In genomic region chr10:116669832-116670644, GRCh38 we compare ENCODE assay signal across 12 cellular contexts. TPM values are rescaled to one million over a fixed set of nuclear protein-coding genes. Genes with fewer than 3 reads are reported as not detected.
DNase-seq lines count a peak whose midpoint lies in the region; ATAC-seq and TF ChIP-seq lines count a peak whose summit lies in the region.
"Had no signal": no experiment of that assay in that cellular context is flagged by ENCODE, and none has a peak within 500 bp of the region (broad histone marks: within the 10 kb centered on the region; RNA-seq: fewer than 3 reads in every experiment).

No MANE protein-coding gene starts in this region.

- peaks cover 2% of the 10 kb centered on the region for H3K9me3 Mint-ChIP-seq in activated CD8-positive, alpha-beta T cell treated with anti-CD3 and anti-CD28 coated beads for 36 hours
- H3K9me3 Mint-ChIP-seq: T-helper 1 cell treated with Interleukin-12 subunit alpha and Interleukin-12 subunit beta and Interleukin-4 antibody, amounts not matched to agents 30 μg/mL and 1 μg/mL, for 36 hours had no signal

- no peaks in the 10 kb centered on the region for H3K9me3 ChIP-seq in thyroid gland
- H3K9me3 ChIP-seq: body of pancreas had no signal

- TF ChIP-seq CTCF in thyroid gland (IDR thresholded peaks at IDR 0.05) = no peak
- no peak for TF ChIP-seq CTCF in activated CD8-positive, alpha-beta T cell treated with anti-CD3 and anti-CD28 coated beads for 36 hours (IDR thresholded peaks at IDR 0.05)

- no peaks in the 10 kb centered on the region for H3K36me3 Mint-ChIP-seq in activated CD8-positive, alpha-beta T cell treated with anti-CD3 and anti-CD28 coated beads for 36 hours (ENCODE audit: low read depth)

- peak overlapping the region in 1 of 3 donors; percentile 43 for H3K27ac ChIP-seq in thyroid gland
- H3K27ac ChIP-seq: body of pancreas had no signal

- peaks cover 2 to 10% of the 10 kb centered on the region in 2 donors for H3K36me3 ChIP-seq in thyroid gland

- H3K4me1 Mint-ChIP-seq in activated CD8-positive, alpha-beta T cell treated with anti-CD3 and anti-CD28 coated beads for 36 hours (ENCODE audit: low read depth) = no peaks in the 10 kb centered on the region

- WGBS in thyroid gland, 2 donors = 31 to 41% methylated on average over 14 to 15 of the region's 41 CpGs

- TF ChIP-seq EP300 in Ishikawa (IDR thresholded peaks at IDR 0.05; ENCODE audit: borderline replicate concordance) = no peak

- POLR2A ChIA-PET in activated CD8-positive, alpha-beta T cell treated with anti-CD3 and anti-CD28 coated beads for 36 hours (lab: Charles Lee) = no interaction called here

- H3K4me3 ChIP-seq in thyroid gland (replicated peaks in 1 of 3) = peak overlapping the region in 2 of 3 donors; percentile 24 to 36
- H3K4me3 ChIP-seq: body of pancreas had no signal

- peak; percentile 76 for DNase-seq in ecto neural progenitor cell (ENCODE audit: low spot score)
- peak; percentile 61 to 73 for DNase-seq in left colon
- peak; percentile 61 to 62 for DNase-seq in thyroid gland
- DNase-seq in activated CD8-positive, alpha-beta T cell treated with anti-CD3 and anti-CD28 coated beads for 36 hours = no peak

- no peak overlapping the region for H3K27ac Mint-ChIP-seq in activated CD8-positive, alpha-beta T cell treated with anti-CD3 and anti-CD28 coated beads for 36 hours
- H3K27ac Mint-ChIP-seq: T-helper 1 cell treated with Interleukin-12 subunit alpha and Interleukin-12 subunit beta and Interleukin-4 antibody, amounts not matched to agents 30 μg/mL and 1 μg/mL, for 36 hours had no signal

- peaks cover 10 to 15% of the 10 kb centered on the region in 2 donors for H3K4me1 ChIP-seq in thyroid gland

- no peak for TF ChIP-seq POLR2A in thyroid gland (IDR thresholded peaks at IDR 0.05)

- no peaks in the 10 kb centered on the region for H3K27me3 ChIP-seq in thyroid gland
- H3K27me3 ChIP-seq: body of pancreas had no signal

- CTCF ChIA-PET in activated CD8-positive, alpha-beta T cell treated with anti-CD3 and anti-CD28 coated beads for 36 hours (lab: Charles Lee) = no interaction called here

- peaks cover 23% of the 10 kb centered on the region for H3K27me3 Mint-ChIP-seq in activated CD8-positive, alpha-beta T cell treated with anti-CD3 and anti-CD28 coated beads for 36 hours

- intact Hi-C loops in left colon (cut with DNase I, micrococcal nuclease) (no loop called here), thyroid gland (cut with DNase I) (no loop called here)
- intact Hi-C loops in activated CD8-positive, alpha-beta T cell treated with anti-CD3 and anti-CD28 coated beads for 36 hours (cut with micrococcal nuclease) = no loop called here

- TF ChIP-seq RAD21 in Ishikawa (IDR thresholded peaks at IDR 0.05; ENCODE audit: low read depth) = no peak

- no peak overlapping the region for H3K4me3 Mint-ChIP-seq in activated CD8-positive, alpha-beta T cell treated with anti-CD3 and anti-CD28 coated beads for 36 hours
- H3K4me3 Mint-ChIP-seq: T-helper 1 cell treated with Interleukin-12 subunit alpha and Interleukin-12 subunit beta and Interleukin-4 antibody, amounts not matched to agents 30 μg/mL and 1 μg/mL, for 36 hours had no signal

- ATAC-seq in left colon (peak; percentile 96), HG03457 (IDR thresholded peaks at IDR 0.05; ENCODE audit: unreplicated experiment) (no peak), GM18870 (IDR thresholded peaks at IDR 0.05; ENCODE audit: unreplicated experiment) (no peak)
- no peak for ATAC-seq in activated CD8-positive, alpha-beta T cell treated with anti-CD3 and anti-CD28 coated beads for 36 hours
- ATAC-seq: body of pancreas had no signal

TF ChIP-seq in Ishikawa, 13 proteins besides CTCF, POLR2A, EP300 and RAD21:
- TF ChIP-seq FOXM1 (IDR thresholded peaks at IDR 0.05; ENCODE audit: borderline replicate concordance, low read depth) (no peak), TAF1 (IDR thresholded peaks at IDR 0.05; ENCODE audit: low read depth) (0 out of 2 replicates have a peak, but pooled peaks have one; percentile 21), ZBTB7A (IDR thresholded peaks at IDR 0.05; ENCODE audit: low read depth) (0 out of 2 replicates have a peak, but pooled peaks have one; percentile 69), EGR1 (IDR thresholded peaks at IDR 0.05) (no peak), YY1 (IDR thresholded peaks at IDR 0.05; ENCODE audit: low read depth) (0 out of 2 replicates have a peak, but pooled peaks have one; percentile 36), CEBPB (IDR thresholded peaks at IDR 0.05) (no peak)
- TF ChIP-seq, protein P1, sequence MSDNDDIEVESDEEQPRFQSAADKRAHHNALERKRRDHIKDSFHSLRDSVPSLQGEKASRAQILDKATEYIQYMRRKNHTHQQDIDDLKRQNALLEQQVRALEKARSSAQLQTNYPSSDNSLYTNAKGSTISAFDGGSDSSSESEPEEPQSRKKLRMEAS (IDR thresholded peaks at IDR 0.05) = peak; percentile 56; the same call in 1 of the 2 replicates

RNA-seq across cellular contexts. Expression of gene PNLIPRP2, which starts 49.3 kb away (rescaled TPM):
- 10 to 100 TPM; 10.3 to 10.7 TPM for total RNA-seq in left colon
- total RNA-seq in thyroid gland = not detected
- not detected for total RNA-seq in activated CD8-positive, alpha-beta T cell treated with anti-CD3 and anti-CD28 coated beads for 36 hours
- total RNA-seq: Daoy, fibroblast of villous mesenchyme, NCI-H460 had no signal

Comparison
In these comparisons a context has a peak if more than half of its experiments do, and no peak if none do; other contexts are left out.
1. RNA of gene PNLIPRP2, which starts 49.3 kb away (total RNA-seq): 10.3 to 10.7 TPM in left colon; not detected in thyroid gland and not detected in activated CD8-positive, alpha-beta T cell treated with anti-CD3 and anti-CD28 coated beads for 36 hours; every median in the first group is over 10 times any median in the second.